ENCODE assay signal across 31 cellular contexts in the genomic region with DNA sequence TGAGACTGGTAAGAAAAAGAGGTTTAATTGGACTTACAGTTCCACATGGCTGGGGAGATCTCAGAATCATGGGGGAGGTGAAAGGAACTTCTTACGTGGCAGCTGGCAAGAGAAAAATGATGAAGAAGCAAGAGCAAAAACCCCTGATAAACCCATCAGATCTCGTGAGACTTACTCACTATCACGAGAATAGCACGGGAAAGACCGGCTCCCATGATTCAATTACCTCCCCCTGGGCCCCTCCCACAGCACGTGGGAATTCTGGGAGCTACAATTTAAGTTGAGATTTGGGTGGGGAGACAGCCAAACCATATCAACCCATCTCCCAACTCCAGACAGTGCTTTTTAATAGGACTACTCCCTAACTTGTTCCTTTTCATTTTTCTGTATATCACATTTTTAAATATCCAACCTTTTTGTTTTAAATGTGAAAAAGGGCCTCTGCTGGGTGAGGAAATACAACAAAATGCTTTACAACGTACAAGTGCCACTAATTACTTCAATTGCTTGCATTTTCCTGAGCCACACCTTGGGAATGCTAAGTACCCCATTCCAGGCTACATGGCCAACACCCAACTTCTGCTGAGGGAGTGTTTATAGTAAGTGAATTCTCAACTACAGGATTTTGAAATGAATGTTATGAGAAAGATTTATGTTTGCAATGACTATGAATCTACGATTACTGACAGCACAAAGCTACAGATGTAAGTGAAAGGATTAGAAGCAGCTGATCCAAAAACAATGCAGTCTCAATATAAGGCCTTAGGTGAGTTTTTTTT.
DNase-seq lines count a peak whose midpoint lies in the region; ATAC-seq, FAIRE-seq and TF ChIP-seq lines count a peak whose summit lies in the region.
"Had no signal": no experiment of that assay in that cellular context is flagged by ENCODE, and none has a peak within 500 bp of the region (broad histone marks: within the 10 kb centered on the region; RNA-seq: fewer than 3 reads in every experiment).

No MANE protein-coding gene starts in this region.

- H3K9me2 ChIP-seq in GM23338 (ENCODE audit: insufficient read depth) = no peaks in the 10 kb centered on the region

- H3K4me1 ChIP-seq in GM23338 (ENCODE audit: insufficient read depth) (no peaks in the 10 kb centered on the region), astrocyte (ENCODE audit: insufficient read depth, low read length) (no peaks in the 10 kb centered on the region), keratinocyte (ENCODE audit: control insufficient read depth, extremely low read depth, insufficient read depth, low read length) (no peaks in the 10 kb centered on the region), uterus (peaks cover 0 to 5% of the 10 kb centered on the region in 2 donors)
- H3K4me1 ChIP-seq: A549 had no signal

- intact Hi-C loops in uterus (cut with DNase I; ENCODE audit: low total_unique reads) = no loop called here

- no peaks in the 10 kb centered on the region for H3F3A ChIP-seq in GM23338 (replicated peaks; ENCODE audit: low read depth)

- H3K36me3 Mint-ChIP-seq in GM23338 (ENCODE audit: low read depth) (no peaks in the 10 kb centered on the region), astrocyte (ENCODE audit: low read depth, unreplicated experiment) (no peaks in the 10 kb centered on the region)
- H3K36me3 Mint-ChIP-seq: CD4-positive, CD25-positive, alpha-beta regulatory T cell had no signal

- no peak for FAIRE-seq in astrocyte (lab: Jason Lieb, UNC)
- no peak for FAIRE-seq in keratinocyte (lab: Jason Lieb, UNC)
- FAIRE-seq: A549, kidney, RCC 7860 had no signal

- H3K4me1 Mint-ChIP-seq in GM23338 = peaks cover 7% of the 10 kb centered on the region
- no peaks in the 10 kb centered on the region for H3K4me1 Mint-ChIP-seq in astrocyte (ENCODE audit: low read depth, unreplicated experiment)
- H3K4me1 Mint-ChIP-seq: CD4-positive, CD25-positive, alpha-beta regulatory T cell had no signal

- H3K9me3 Mint-ChIP-seq in GM23338 (peaks cover 3% of the 10 kb centered on the region; the same call in 1 of the 3 replicates), astrocyte (ENCODE audit: unreplicated experiment) (no peaks in the 10 kb centered on the region)
- H3K9me3 Mint-ChIP-seq: activated naive CD4-positive, alpha-beta T cell treated with anti-CD3 and anti-CD28 coated beads, Interleukin-2, amount 50 U/mL, for 72 hours; CD4-positive, CD25-positive, alpha-beta regulatory T cell; effector memory CD8-positive, alpha-beta T cell had no signal

- no peak overlapping the region for H3K4me3 ChIP-seq in GM23338
- H3K4me3 ChIP-seq in astrocyte (ENCODE audit: insufficient read depth, low read depth, low read length) = no peak overlapping the region
- H3K4me3 ChIP-seq in keratinocyte (ENCODE audit: control insufficient read depth in 2 of 3, extremely low read depth in 1 of 3, insufficient read depth in 2 of 3, low read depth in 1 of 3, low read length in 3 of 3) = no peak overlapping the region
- no peak overlapping the region for H3K4me3 ChIP-seq in uterus
- H3K4me3 ChIP-seq: A549, heart right ventricle, ovary, smooth muscle cell, suprapubic skin had no signal

- H3K27me3 Mint-ChIP-seq in GM23338 (ENCODE audit: insufficient read depth, low read depth, poor library complexity) (no peaks in the 10 kb centered on the region), astrocyte (ENCODE audit: low read depth, unreplicated experiment) (peaks cover 4% of the 10 kb centered on the region)
- H3K27me3 Mint-ChIP-seq: effector memory CD8-positive, alpha-beta T cell had no signal

- no peak for ATAC-seq in GM23338
- no peak for ATAC-seq in HG02970 (IDR thresholded peaks at IDR 0.05; ENCODE audit: low FRiP score, unreplicated experiment)
- ATAC-seq in HG03108 (IDR thresholded peaks at IDR 0.05; ENCODE audit: unreplicated experiment) = no peak
- ATAC-seq: A549; activated CD8-positive, alpha-beta T cell treated with anti-CD3 and anti-CD28 coated beads, Interleukin-2, amount 10 ng/mL, durations not matched to agents 7 days and 5 days; activated naive CD4-positive, alpha-beta T cell treated with anti-CD3 and anti-CD28 coated beads, Interleukin-2, amount 50 U/mL, for 72 hours; effector memory CD8-positive, alpha-beta T cell; heart right ventricle had no signal

- no peak overlapping the region for H3K4me3 Mint-ChIP-seq in GM23338
- no peak overlapping the region for H3K4me3 Mint-ChIP-seq in astrocyte (ENCODE audit: unreplicated experiment)
- H3K4me3 Mint-ChIP-seq: activated CD8-positive, alpha-beta T cell treated with anti-CD3 and anti-CD28 coated beads, Interleukin-2, amount 10 ng/mL, durations not matched to agents 7 days and 5 days; CD4-positive, CD25-positive, alpha-beta regulatory T cell; effector memory CD8-positive, alpha-beta T cell; neural crest cell had no signal

- dilution Hi-C loops in keratinocyte (cut with MboI; ENCODE audit: extremely low pct_ligation_motif_present, low sequenced_read_pairs) = no loop called here

- H3K27ac ChIP-seq in GM23338 (ENCODE audit: low read depth) (no peak overlapping the region), astrocyte (ENCODE audit: low read depth, low read length) (no peak overlapping the region), keratinocyte (ENCODE audit: control insufficient read depth, insufficient read depth, low read length) (no peak overlapping the region), uterus (no peak overlapping the region)
- H3K27ac ChIP-seq: A549, heart right ventricle, ovary, suprapubic skin had no signal

- H3K36me3 ChIP-seq in GM23338 (ENCODE audit: insufficient read depth) = no peaks in the 10 kb centered on the region
- no peaks in the 10 kb centered on the region for H3K36me3 ChIP-seq in astrocyte (ENCODE audit: insufficient read depth, low read length)
- H3K36me3 ChIP-seq in keratinocyte (ENCODE audit: control insufficient read depth in 2 of 2, extremely low read depth in 1 of 2, insufficient read depth in 2 of 2, low read length in 2 of 2) = no peaks in the 10 kb centered on the region
- no peaks in the 10 kb centered on the region for H3K36me3 ChIP-seq in uterus
- H3K36me3 ChIP-seq: heart right ventricle, ovary, suprapubic skin had no signal

- TF ChIP-seq POLR2A in uterus (IDR thresholded peaks at IDR 0.05) = no peak

- TF ChIP-seq CTCF in GM23338 (conservative IDR thresholded peaks at IDR 0.05; ENCODE audit: low read depth in 2 of 2) (no peak), astrocyte (IDR thresholded peaks at IDR 0.05; ENCODE audit: insufficient read depth, low read depth, low read length) (no peak), keratinocyte (optimal IDR thresholded peaks at IDR 0.05 in 1 of 3, IDR thresholded peaks at IDR 0.05 in 1 of 3, conservative IDR thresholded peaks at IDR 0.05 in 1 of 3; ENCODE audit: extremely low read depth in 1 of 3, insufficient read depth in 2 of 3, low read length in 3 of 3) (no peak), uterus (IDR thresholded peaks at IDR 0.05) (no peak)

- DNase-seq in GM23338 (ENCODE audit: low spot score) (no peak), astrocyte (ENCODE audit: low read depth) (peak; percentile 22), keratinocyte (ENCODE audit: low read depth, low spot score) (no peak), renal cortical epithelial cell (ENCODE audit: low read depth) (peak; percentile 9), uterus (no peak), epidermal melanocyte (ENCODE audit: insufficient read length, low spot score) (no peak)
- DNase-seq: activated CD8-positive, alpha-beta T cell treated with anti-CD3 and anti-CD28 coated beads, Interleukin-2, amount 10 ng/mL, durations not matched to agents 7 days and 5 days; AML-193; anterior cingulate cortex; CD4-positive, CD25-positive, alpha-beta regulatory T cell; cortex of kidney; effector memory CD8-positive, alpha-beta T cell; erythroblast; foreskin melanocyte; heart right ventricle; KG1; kidney; NCI-H1417; NCI-H446 treated with DMSO at 0.1 percent for 48 hours; ovary; retina; SIG-M5; stimulated activated naive CD4-positive, alpha-beta T cell had no signal

- H3K27ac Mint-ChIP-seq in GM23338 = no peak overlapping the region; the same call in 1 of the 2 replicates
- no peak overlapping the region for H3K27ac Mint-ChIP-seq in astrocyte (ENCODE audit: unreplicated experiment)
- H3K27ac Mint-ChIP-seq: activated CD8-positive, alpha-beta T cell treated with anti-CD3 and anti-CD28 coated beads, Interleukin-2, amount 10 ng/mL, durations not matched to agents 7 days and 5 days; activated naive CD4-positive, alpha-beta T cell treated with anti-CD3 and anti-CD28 coated beads, Interleukin-2, amount 50 U/mL, for 72 hours; CD4-positive, CD25-positive, alpha-beta regulatory T cell; effector memory CD8-positive, alpha-beta T cell had no signal

- no peaks in the 10 kb centered on the region for H3K9me1 ChIP-seq in keratinocyte (ENCODE audit: control insufficient read depth, extremely low read depth, insufficient read depth, low read length)

- H3K79me2 ChIP-seq in GM23338 (replicated peaks; ENCODE audit: insufficient read depth) (no peaks in the 10 kb centered on the region), astrocyte (ENCODE audit: insufficient read depth, low read length) (no peaks in the 10 kb centered on the region), keratinocyte (ENCODE audit: control insufficient read depth, insufficient read depth, low read length) (no peaks in the 10 kb centered on the region)

- H2AFZ ChIP-seq in GM23338 = peak overlapping the region; percentile 14; the same call in 1 of the 2 replicates
- H2AFZ ChIP-seq in astrocyte (ENCODE audit: low read depth, low read length) = no peak overlapping the region
- peak overlapping the region; percentile 12 for H2AFZ ChIP-seq in keratinocyte (ENCODE audit: control insufficient read depth, low read length)

- H3K27me3 ChIP-seq in GM23338 (ENCODE audit: insufficient read depth) (no peaks in the 10 kb centered on the region), astrocyte (ENCODE audit: insufficient read depth, low read length) (no peaks in the 10 kb centered on the region), keratinocyte (ENCODE audit: control insufficient read depth, extremely low read depth, insufficient read depth, low read length) (no peaks in the 10 kb centered on the region), uterus (no peaks in the 10 kb centered on the region)
- H3K27me3 ChIP-seq: heart right ventricle, ovary, suprapubic skin had no signal

- H3K9me3 ChIP-seq in astrocyte (ENCODE audit: insufficient read depth, low read depth, low read length) = no peaks in the 10 kb centered on the region
- no peaks in the 10 kb centered on the region for H3K9me3 ChIP-seq in keratinocyte (ENCODE audit: control insufficient read depth, low read depth, low read length)
- H3K9me3 ChIP-seq in uterus = no peaks in the 10 kb centered on the region
- H3K9me3 ChIP-seq: A549, heart right ventricle, ovary, suprapubic skin had no signal

- H4K20me1 ChIP-seq in GM23338 (replicated peaks; ENCODE audit: insufficient read depth) (no peaks in the 10 kb centered on the region), astrocyte (ENCODE audit: insufficient read depth, low read length) (no peaks in the 10 kb centered on the region), keratinocyte (ENCODE audit: control insufficient read depth, extremely low read depth, insufficient read depth, low read length) (no peaks in the 10 kb centered on the region)

- H3K4me2 ChIP-seq in GM23338 = no peak overlapping the region
- H3K4me2 ChIP-seq in astrocyte (ENCODE audit: low read length) = no peak overlapping the region
- H3K4me2 ChIP-seq in keratinocyte (ENCODE audit: control insufficient read depth, extremely low read depth, insufficient read depth, low read depth, low read length) = no peak overlapping the region
- H3K4me2 ChIP-seq: A549, smooth muscle cell had no signal

- H3K9ac ChIP-seq in astrocyte (ENCODE audit: low read length) (no peak overlapping the region), keratinocyte (ENCODE audit: control insufficient read depth, extremely low read depth, insufficient read depth, low read length) (no peak overlapping the region)

Comparison
In these comparisons a context has a peak if more than half of its experiments do, and no peak if none do; other contexts are left out.
1. DNase-seq: peak in astrocyte (single experiment) and renal cortical epithelial cell (single experiment); none in GM23338 (single experiment), keratinocyte (single experiment), uterus (0 of 2) and epidermal melanocyte (single experiment).